In the genomic region with DNA sequence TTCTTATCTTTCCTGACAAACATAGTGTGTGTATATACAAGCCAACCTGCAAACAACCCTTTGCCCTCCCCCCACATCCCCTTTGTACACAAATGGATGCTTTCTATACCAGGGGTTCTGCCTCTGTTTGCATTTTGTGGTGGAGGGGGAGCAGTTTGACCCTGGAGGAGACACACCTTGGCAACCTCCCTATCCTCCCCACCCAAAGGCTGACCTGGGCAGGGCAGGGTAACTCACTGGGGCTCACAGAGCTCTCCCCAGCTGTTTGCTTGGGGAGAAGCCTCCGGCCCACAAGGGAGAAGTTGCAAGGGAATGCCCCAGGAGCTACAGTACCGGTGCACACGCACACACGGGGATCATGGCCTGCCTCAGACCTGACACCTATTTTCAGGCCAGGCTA, we compare ENCODE assay signal across 26 cellular contexts.
"Had no signal": no experiment of that assay in that cellular context is flagged by ENCODE, and none has a peak within 500 bp of the region (broad histone marks: within the 10 kb centered on the region; RNA-seq: fewer than 3 reads in every experiment).

No MANE protein-coding gene starts in this region.

- H3K4me3 Mint-ChIP-seq: activated CD4-positive, alpha-beta memory T cell treated with anti-CD3 and anti-CD28 coated beads, Interleukin-2, amount 10 ng/mL, durations not matched to agents 7 days and 5 days; activated CD4-positive, alpha-beta T cell treated with anti-CD3 and anti-CD28 coated beads for 36 hours; activated naive CD8-positive, alpha-beta T cell treated with anti-CD3 and anti-CD28 coated beads, Interleukin-2, amount 10 ng/mL, durations not matched to agents 7 days and 5 days; T-cell had no signal

- ATAC-seq: Panc1, Right ventricle myocardium inferior had no signal

- H3K27me3 Mint-ChIP-seq: activated CD4-positive, alpha-beta T cell treated with anti-CD3 and anti-CD28 coated beads for 36 hours had no signal

- H3K4me3 ChIP-seq: adrenal gland, breast epithelium, MG63, SK-N-MC had no signal

- H3K27ac ChIP-seq: adrenal gland, SK-N-MC, WERI-Rb-1 had no signal

- H3K27ac Mint-ChIP-seq: activated CD4-positive, alpha-beta memory T cell treated with anti-CD3 and anti-CD28 coated beads, Interleukin-2, amount 10 ng/mL, durations not matched to agents 7 days and 5 days; activated CD4-positive, alpha-beta T cell treated with anti-CD3 and anti-CD28 coated beads for 36 hours; activated naive CD8-positive, alpha-beta T cell treated with anti-CD3 and anti-CD28 coated beads, Interleukin-2, amount 10 ng/mL, durations not matched to agents 7 days and 5 days; T-cell had no signal

- DNase-seq: activated CD4-positive, alpha-beta memory T cell treated with anti-CD3 and anti-CD28 coated beads, Interleukin-2, amount 10 ng/mL, durations not matched to agents 7 days and 5 days; activated CD4-positive, alpha-beta T cell treated with anti-CD3 and anti-CD28 coated beads for 36 hours; activated CD4-positive, alpha-beta T cell treated with anti-CD3 and anti-CD28 coated beads, Interleukin-2, amount 50 U/mL, for 1 hour; activated CD8-positive, alpha-beta memory T cell treated with anti-CD3 and anti-CD28 coated beads, Interleukin-2, amount 50 U/mL, for 48 hours; activated naive CD4-positive, alpha-beta T cell treated with anti-CD3 and anti-CD28 coated beads, Interleukin-2, amount 50 U/mL, for 16 hours; activated naive CD8-positive, alpha-beta T cell treated with anti-CD3 and anti-CD28 coated beads, Interleukin-2, amount 10 ng/mL, durations not matched to agents 7 days and 5 days; activated T-cell treated with anti-CD3 and anti-CD28 coated beads, Interleukin-2, amount 50 U/mL, for 1 hour; adrenal gland; anterior cingulate cortex; MG63; NCI-H1105; NCI-H1436; NCI-H187; NCI-H2081 treated with DMSO at 0.1 percent for 48 hours; NCI-H2171; NCI-H2227 treated with DMSO at 0.1 percent for 48 hours; NCI-H446 treated with DMSO at 0.1 percent for 48 hours; NCI-H524 treated with DMSO at 0.1 percent for 48 hours; NCI-H82; RPMI8226; T-cell; WERI-Rb-1 had no signal

- H3K36me3 Mint-ChIP-seq: T-cell had no signal
